Comparison of ENCODE assay signal across 19 cellular contexts in genomic region chr4:22203436-22204011, GRCh38.
A peak's percentile ranks its signal among the peaks of the same experiment; 100 is the strongest.
DNase-seq lines count a peak whose midpoint lies in the region; ATAC-seq, FAIRE-seq and TF ChIP-seq lines count a peak whose summit lies in the region.
"Had no signal": no experiment of that assay in that cellular context is flagged by ENCODE, and none has a peak within 500 bp of the region (broad histone marks: within the 10 kb centered on the region; RNA-seq: fewer than 3 reads in every experiment).

No MANE protein-coding gene starts in this region.

- H3K4me1 Mint-ChIP-seq in MCF 10A (ENCODE audit: insufficient read depth, unreplicated experiment) (peaks cover 4% of the 10 kb centered on the region), astrocyte (ENCODE audit: low read depth, unreplicated experiment) (peaks cover 2% of the 10 kb centered on the region), neural progenitor cell (no peaks in the 10 kb centered on the region)

- no peaks in the 10 kb centered on the region for H3F3A ChIP-seq in neural progenitor cell (ENCODE audit: low read depth)

- CTCF ChIA-PET in mammary epithelial cell (lab: Charles Lee; ENCODE audit: low non-redundant PET) (no interaction called here), MCF 10A (lab: Yijun Ruan, JAX) (no interaction called here)

- H3K79me2 ChIP-seq in mammary epithelial cell (ENCODE audit: insufficient read depth, low read length) (no peaks in the 10 kb centered on the region), astrocyte (ENCODE audit: insufficient read depth, low read length) (no peaks in the 10 kb centered on the region), neural progenitor cell (ENCODE audit: low read depth) (no peaks in the 10 kb centered on the region)

- FAIRE-seq in astrocyte (lab: Jason Lieb, UNC) = no peak

- DNase-seq in mammary epithelial cell = peak; percentile 48
- no peak for DNase-seq in MCF 10A (ENCODE audit: unreplicated experiment)
- DNase-seq in astrocyte (ENCODE audit: low read depth) = no peak
- peak; percentile 77 for DNase-seq in fibroblast of the aortic adventitia (ENCODE audit: low read depth)
- no peak for DNase-seq in neural progenitor cell (ENCODE audit: low spot score)
- no peak for DNase-seq in ovary
- no peak for DNase-seq in KG1 (lab: John Stamatoyannopoulos, UW)
- no peak for DNase-seq in stimulated activated naive CD8-positive, alpha-beta T cell treated with anti-CD3 and anti-CD28 coated beads, Interleukin-15, Interleukin-2, amounts not matched to agents 100 U/mL and 50 U/mL, for 24 hours
- DNase-seq: C1 segment of cervical spinal cord, GF-D8, H7, Kasumi-1, NCI-H1930, NCI-H2171, NCI-H748 treated with DMSO at 0.1 percent for 48 hours, PC-9, SJCRH30, SW 1271 had no signal

- H3K36me3 ChIP-seq in mammary epithelial cell (ENCODE audit: insufficient read depth, low read length) = no peaks in the 10 kb centered on the region
- no peaks in the 10 kb centered on the region for H3K36me3 ChIP-seq in astrocyte (ENCODE audit: insufficient read depth, low read length)
- H3K36me3 ChIP-seq in neural progenitor cell = no peaks in the 10 kb centered on the region
- no peaks in the 10 kb centered on the region for H3K36me3 ChIP-seq in ovary
- H3K36me3 ChIP-seq: SJCRH30 had no signal

- intact Hi-C loops in mammary epithelial cell (cut with micrococcal nuclease) (no loop called here), MCF 10A (cut with micrococcal nuclease) (no loop called here), ovary (cut with DNase I) (no loop called here)

- H3K4me1 ChIP-seq in mammary epithelial cell (ENCODE audit: insufficient read depth, low read length) = peaks cover 11% of the 10 kb centered on the region
- no peaks in the 10 kb centered on the region for H3K4me1 ChIP-seq in astrocyte (ENCODE audit: insufficient read depth, low read length)
- no peaks in the 10 kb centered on the region for H3K4me1 ChIP-seq in neural progenitor cell
- H3K4me1 ChIP-seq in ovary (ENCODE audit: insufficient read depth) = no peaks in the 10 kb centered on the region
- H3K4me1 ChIP-seq: SJCRH30 had no signal

- BruUV-seq in mammary epithelial cell (replicated peaks; lab: Mats Ljungman, UMichigan) (no TSS peak), MCF 10A (replicated peaks; lab: Mats Ljungman, UMichigan) (no TSS peak)

- H3K27ac ChIP-seq in mammary epithelial cell (ENCODE audit: insufficient read depth, low read depth, low read length) (no peak overlapping the region), astrocyte (ENCODE audit: low read depth, low read length) (no peak overlapping the region), neural progenitor cell (no peak overlapping the region), ovary (no peak overlapping the region)
- H3K27ac ChIP-seq: 22Rv1, PC-9, SJCRH30 had no signal

- TF ChIP-seq CTCF in mammary epithelial cell (conservative IDR thresholded peaks at IDR 0.05 in 1 of 2, IDR thresholded peaks at IDR 0.05 in 1 of 2; ENCODE audit: extremely low read depth in 1 of 2, insufficient read depth in 1 of 2, low read depth in 1 of 2, low read length in 2 of 2) (no peak), MCF 10A (IDR thresholded peaks at IDR 0.05; ENCODE audit: unreplicated experiment) (no peak), astrocyte (IDR thresholded peaks at IDR 0.05; ENCODE audit: insufficient read depth, low read depth, low read length) (no peak), fibroblast of the aortic adventitia (IDR thresholded peaks at IDR 0.05; ENCODE audit: insufficient read depth, low read length) (no peak), neural progenitor cell (IDR thresholded peaks at IDR 0.05) (no peak), ovary (IDR thresholded peaks at IDR 0.05) (no peak)

- no peak for TF ChIP-seq EP300 in ovary (IDR thresholded peaks at IDR 0.05)

- H2AFZ ChIP-seq in mammary epithelial cell (ENCODE audit: low read depth, low read length) (no peak overlapping the region), astrocyte (ENCODE audit: low read depth, low read length) (no peak overlapping the region), neural progenitor cell (replicated peaks) (no peak overlapping the region)
- H2AFZ ChIP-seq: PC-9 had no signal

- H3K27me3 ChIP-seq in mammary epithelial cell (ENCODE audit: insufficient read depth, low read length) = no peaks in the 10 kb centered on the region
- no peaks in the 10 kb centered on the region for H3K27me3 ChIP-seq in astrocyte (ENCODE audit: insufficient read depth, low read length)
- H3K27me3 ChIP-seq in neural progenitor cell = no peaks in the 10 kb centered on the region
- H3K27me3 ChIP-seq in ovary = no peaks in the 10 kb centered on the region
- H3K27me3 ChIP-seq: SJCRH30 had no signal

- no peaks in the 10 kb centered on the region for H3K9me3 Mint-ChIP-seq in MCF 10A (ENCODE audit: unreplicated experiment)
- H3K9me3 Mint-ChIP-seq in astrocyte (ENCODE audit: unreplicated experiment) = no peaks in the 10 kb centered on the region
- H3K9me3 Mint-ChIP-seq in neural progenitor cell = no peaks in the 10 kb centered on the region

- H4K20me1 ChIP-seq in mammary epithelial cell (ENCODE audit: insufficient read depth, low read length) (no peaks in the 10 kb centered on the region), astrocyte (ENCODE audit: insufficient read depth, low read length) (no peaks in the 10 kb centered on the region), neural progenitor cell (ENCODE audit: low read depth) (no peaks in the 10 kb centered on the region)

- H3K27ac Mint-ChIP-seq in MCF 10A (ENCODE audit: low read depth, unreplicated experiment) (no peak overlapping the region), astrocyte (ENCODE audit: unreplicated experiment) (peak overlapping the region; percentile 47), neural progenitor cell (no peak overlapping the region)

- dilution Hi-C loops in mammary epithelial cell (cut with HindIII; ENCODE audit: low sequenced_read_pairs) = no loop called here

- ATAC-seq in stimulated activated naive CD8-positive, alpha-beta T cell treated with anti-CD3 and anti-CD28 coated beads, Interleukin-15, Interleukin-2, amounts not matched to agents 100 U/mL and 50 U/mL, for 24 hours = no peak

- in situ Hi-C loops in mammary epithelial cell (cut with MboI; ENCODE audit: low sequenced_read_pairs in 2 of 2) = no loop called here

- H3K9me3 ChIP-seq in mammary epithelial cell (replicated peaks; ENCODE audit: insufficient read depth, low read length) = no peaks in the 10 kb centered on the region
- H3K9me3 ChIP-seq in astrocyte (ENCODE audit: insufficient read depth, low read depth, low read length) = no peaks in the 10 kb centered on the region
- no peaks in the 10 kb centered on the region for H3K9me3 ChIP-seq in neural progenitor cell (ENCODE audit: low read depth)
- H3K9me3 ChIP-seq in ovary = no peaks in the 10 kb centered on the region
- H3K9me3 ChIP-seq: SJCRH30 had no signal

- H3K9ac ChIP-seq in mammary epithelial cell (ENCODE audit: insufficient read depth, low read length) (no peak overlapping the region), astrocyte (ENCODE audit: low read length) (no peak overlapping the region), neural progenitor cell (no peak overlapping the region)

- H3K4me3 Mint-ChIP-seq in MCF 10A (ENCODE audit: unreplicated experiment) (no peak overlapping the region), astrocyte (ENCODE audit: unreplicated experiment) (no peak overlapping the region), neural progenitor cell (no peak overlapping the region)

- POLR2A ChIA-PET in MCF 10A (lab: Yijun Ruan, JAX) = interaction anchor here (0.7 kb wide), 1 partner anchor 45 kb away, joined by 3 read pairs; no protein-coding TSS in a partner anchor

- H3K4me2 ChIP-seq in mammary epithelial cell (ENCODE audit: insufficient read depth, low read depth, low read length) (no peak overlapping the region), astrocyte (ENCODE audit: low read length) (no peak overlapping the region), neural progenitor cell (no peak overlapping the region)
- H3K4me2 ChIP-seq: PC-9 had no signal

- no peak for TF ChIP-seq POLR2A in ovary (IDR thresholded peaks at IDR 0.05)

- H3K36me3 Mint-ChIP-seq in MCF 10A (ENCODE audit: insufficient read depth, unreplicated experiment) (no peaks in the 10 kb centered on the region), astrocyte (ENCODE audit: low read depth, unreplicated experiment) (no peaks in the 10 kb centered on the region), neural progenitor cell (no peaks in the 10 kb centered on the region)

- 56% methylated on average over 4 of the region's 4 CpGs for WGBS in mammary epithelial cell (ENCODE audit: low coverage, missing lambda C conversion rate)
- 68 to 72% (median 71%) methylated on average over 4 of the region's 4 CpGs for WGBS in ovary, 3 donors

- no peak overlapping the region for H3K4me3 ChIP-seq in mammary epithelial cell (replicated peaks in 1 of 3; ENCODE audit: insufficient read depth in 1 of 3, low read depth in 2 of 3, low read length in 3 of 3)
- no peak overlapping the region for H3K4me3 ChIP-seq in astrocyte (ENCODE audit: insufficient read depth, low read depth, low read length)
- no peak overlapping the region for H3K4me3 ChIP-seq in fibroblast of the aortic adventitia (ENCODE audit: low read depth, low read length)
- no peak overlapping the region for H3K4me3 ChIP-seq in neural progenitor cell
- no peak overlapping the region for H3K4me3 ChIP-seq in ovary
- H3K4me3 ChIP-seq: PC-9, SJCRH30 had no signal

- H3K27me3 Mint-ChIP-seq in MCF 10A (ENCODE audit: insufficient read depth, unreplicated experiment) (no peaks in the 10 kb centered on the region), astrocyte (ENCODE audit: low read depth, unreplicated experiment) (no peaks in the 10 kb centered on the region), neural progenitor cell (ENCODE audit: insufficient read depth, low read depth) (no peaks in the 10 kb centered on the region)

Comparison
In these comparisons a context has a peak if more than half of its experiments do, and no peak if none do; other contexts are left out.
1. DNase-seq: peak in mammary epithelial cell (single experiment) and fibroblast of the aortic adventitia (single experiment); none in MCF 10A (single experiment), astrocyte (single experiment), neural progenitor cell (single experiment), ovary (0 of 5), KG1 (single experiment) and stimulated activated naive CD8-positive, alpha-beta T cell treated with anti-CD3 and anti-CD28 coated beads, Interleukin-15, Interleukin-2, amounts not matched to agents 100 U/mL and 50 U/mL, for 24 hours (single experiment).